In the genomic region with DNA sequence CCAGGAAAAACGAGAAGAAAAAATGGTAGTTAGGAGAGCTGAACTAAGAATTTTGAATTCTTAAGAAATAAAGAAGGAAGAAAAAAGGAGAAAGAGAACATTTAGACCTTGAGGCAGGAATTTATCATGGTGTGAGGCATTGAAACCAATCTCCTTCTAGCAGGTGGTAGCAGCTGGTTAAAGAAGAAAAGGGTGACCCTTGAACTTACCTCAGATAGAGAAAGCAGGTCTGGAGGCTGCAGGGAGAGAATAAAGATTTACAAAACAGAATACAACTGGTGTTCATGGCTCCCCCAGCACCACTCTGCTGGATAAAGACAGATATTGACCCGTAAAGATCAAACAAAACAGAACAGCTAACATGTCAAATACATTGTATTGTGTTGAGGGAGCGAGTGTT, we compare ENCODE assay signal across 32 cellular contexts.
"Had no signal": no experiment of that assay in that cellular context is flagged by ENCODE, and none has a peak within 500 bp of the region (broad histone marks: within the 10 kb centered on the region; RNA-seq: fewer than 3 reads in every experiment).

No MANE protein-coding gene starts in this region.

- H3K4me2 ChIP-seq: hepatocyte had no signal

- H3K27me3 ChIP-seq: esophagus muscularis mucosa, foreskin keratinocyte, gastroesophageal sphincter, heart left ventricle, hepatocyte, right lobe of liver, suprapubic skin, thyroid gland, vagina had no signal

- DNase-seq: dermis blood vessel endothelial cell; effector memory CD4-positive, alpha-beta T cell; foreskin keratinocyte; heart left ventricle; immature natural killer cell; islet precursor cell; kidney glomerular epithelial cell; mesenchymal stem cell; mucosa of descending colon; naive B cell; nucleus accumbens; posterior cingulate gyrus; right lobe of liver; small intestine; stimulated activated CD4-positive, alpha-beta T cell treated with anti-CD3 and anti-CD28 coated beads, Interleukin-12 subunit alpha, Interleukin-12 subunit beta, amount 100 ng/mL, for 4 hours; stimulated activated CD4-positive, alpha-beta T cell treated with anti-CD3 and anti-CD28 coated beads, Interleukin-1b, Interleukin-23, amount 100 ng/mL, for 48 hours; stimulated activated CD4-positive, alpha-beta T cell treated with anti-CD3 and anti-CD28 coated beads, Interleukin-4, amount 100 ng/mL, for 1 hour; stimulated activated CD8-positive, alpha-beta memory T cell treated with anti-CD3 and anti-CD28 coated beads, Interleukin-4, amount 100 ng/mL, for 48 hours; stimulated activated naive CD4-positive, alpha-beta T cell; stimulated activated naive CD8-positive, alpha-beta T cell treated with anti-CD3 and anti-CD28 coated beads, Interleukin-15, amount 100 ng/mL, for 72 hours; thyroid gland; trophoblast cell had no signal

- H3K4me1 Mint-ChIP-seq: immature natural killer cell; mesothelial cell of epicardium; naive B cell; stimulated activated naive CD8-positive, alpha-beta T cell treated with anti-CD3 and anti-CD28 coated beads, Interleukin-15, amount 100 ng/mL, for 72 hours had no signal

- H3K27ac Mint-ChIP-seq: immature natural killer cell; mesothelial cell of epicardium; natural killer cell treated with Interleukin-12 subunit alpha and Interleukin-12 subunit beta and Interleukin-15 and Interleukin-18, amount 100 ng/mL, for 72 hours; stimulated activated naive CD8-positive, alpha-beta T cell treated with anti-CD3 and anti-CD28 coated beads, Interleukin-15, amount 100 ng/mL, for 72 hours had no signal

- H3K4me1 ChIP-seq: esophagus muscularis mucosa, foreskin keratinocyte, gastroesophageal sphincter, heart left ventricle, right lobe of liver, suprapubic skin, thyroid gland, vagina had no signal

- ATAC-seq: foreskin keratinocyte; gastroesophageal sphincter; heart left ventricle; left lobe of liver; mucosa of descending colon; natural killer cell treated with Interleukin-12 subunit alpha and Interleukin-12 subunit beta and Interleukin-15 and Interleukin-18, amount 100 ng/mL, for 72 hours; right lobe of liver; stimulated activated naive CD8-positive, alpha-beta T cell treated with anti-CD3 and anti-CD28 coated beads, Interleukin-15, amount 100 ng/mL, for 72 hours had no signal

- H3K9me3 ChIP-seq: right lobe of liver, thyroid gland, vagina had no signal

- H3K36me3 ChIP-seq: esophagus muscularis mucosa, right lobe of liver, suprapubic skin, thyroid gland had no signal

- H3K4me3 ChIP-seq: coronary artery, esophagus muscularis mucosa, gastroesophageal sphincter, heart left ventricle, hepatocyte, lung, mucosa of descending colon, right lobe of liver, suprapubic skin, thyroid gland, vagina had no signal

- H3K4me3 Mint-ChIP-seq: immature natural killer cell; mesothelial cell of epicardium; naive B cell; natural killer cell treated with Interleukin-12 subunit alpha and Interleukin-12 subunit beta and Interleukin-15 and Interleukin-18, amount 100 ng/mL, for 72 hours; stimulated activated naive CD8-positive, alpha-beta T cell treated with anti-CD3 and anti-CD28 coated beads, Interleukin-15, amount 100 ng/mL, for 72 hours had no signal

- H3K27me3 Mint-ChIP-seq: naive B cell; natural killer cell treated with Interleukin-12 subunit alpha and Interleukin-12 subunit beta and Interleukin-15 and Interleukin-18, amount 100 ng/mL, for 72 hours; stimulated activated naive CD8-positive, alpha-beta T cell treated with anti-CD3 and anti-CD28 coated beads, Interleukin-15, amount 100 ng/mL, for 72 hours had no signal

- H2AFZ ChIP-seq: hepatocyte had no signal

- H3K27ac ChIP-seq: coronary artery, esophagus muscularis mucosa, foreskin keratinocyte, gastroesophageal sphincter, heart left ventricle, hepatocyte, right lobe of liver, suprapubic skin, thyroid gland, vagina had no signal

- H3K79me2 ChIP-seq: hepatocyte had no signal
